ENCODE assay signal across 24 cellular contexts in genomic region chr1:245207056-245207638, GRCh38.
"Had no signal": no experiment of that assay in that cellular context is flagged by ENCODE, and none has a peak within 500 bp of the region (broad histone marks: within the 10 kb centered on the region; RNA-seq: fewer than 3 reads in every experiment).

No MANE protein-coding gene starts in this region.

- ATAC-seq: activated CD8-positive, alpha-beta T cell treated with anti-CD3 and anti-CD28 coated beads, Interleukin-2, amount 10 ng/mL, durations not matched to agents 7 days and 5 days; PC-3; WTC11 had no signal

- H3K4me3 ChIP-seq: coronary artery had no signal

- FAIRE-seq: RCC 7860 had no signal

- DNase-seq: activated CD4-positive, alpha-beta T cell treated with anti-CD3 and anti-CD28 coated beads for 48 hours; activated CD4-positive, alpha-beta T cell treated with anti-CD3 and anti-CD28 coated beads, Interleukin-2, amount 50 U/mL, for 4 hours; activated CD4-positive, CD25-positive, alpha-beta regulatory T cell treated with anti-CD3 and anti-CD28 coated beads, Interleukin-2, amount 50 U/mL, for 72 hours; activated CD8-positive, alpha-beta T cell treated with anti-CD3 and anti-CD28 coated beads, Interleukin-2, amount 10 ng/mL, durations not matched to agents 7 days and 5 days; activated effector memory CD4-positive, alpha-beta T cell treated with anti-CD3 and anti-CD28 coated beads, Interleukin-2, amount 50 U/mL, for 16 hours; activated naive CD4-positive, alpha-beta T cell treated with anti-CD3 and anti-CD28 coated beads for 36 hours; activated T-cell treated with anti-CD3 and anti-CD28 coated beads, Interleukin-2, amount 50 U/mL, for 24 hours; amygdala; NCI-H1048; NCI-H146; NCI-H1930; NCI-H2107; NCI-H2171 treated with DMSO at 0.1 percent for 48 hours; NCI-H345; NCI-H510A; NCI-H526 treated with DMSO at 0.1 percent for 48 hours; NK-92 treated with Interleukin-12 subunit alpha and Interleukin-12 subunit beta, amount 100 ng/mL, for 24 hours; PC-3; SHP77 had no signal

- H3K27ac ChIP-seq: coronary artery had no signal

- H3K27me3 Mint-ChIP-seq: activated T-cell treated with anti-CD3 and anti-CD28 coated beads, Interleukin-2, amount 50 U/mL, for 24 hours had no signal

- H3K27ac Mint-ChIP-seq: activated CD8-positive, alpha-beta T cell treated with anti-CD3 and anti-CD28 coated beads, Interleukin-2, amount 10 ng/mL, durations not matched to agents 7 days and 5 days; activated naive CD4-positive, alpha-beta T cell treated with anti-CD3 and anti-CD28 coated beads for 36 hours; activated naive CD8-positive, alpha-beta T cell; activated T-cell treated with anti-CD3 and anti-CD28 coated beads, Interleukin-2, amount 50 U/mL, for 24 hours; T-helper 1 cell treated with Interleukin-12 subunit alpha and Interleukin-12 subunit beta and Interleukin-4 antibody, amounts not matched to agents 30 μg/mL and 1 μg/mL, for 36 hours; WTC11 had no signal

- H3K36me3 Mint-ChIP-seq: activated naive CD8-positive, alpha-beta T cell had no signal

- H3K4me3 Mint-ChIP-seq: activated CD8-positive, alpha-beta T cell treated with anti-CD3 and anti-CD28 coated beads, Interleukin-2, amount 10 ng/mL, durations not matched to agents 7 days and 5 days; activated naive CD4-positive, alpha-beta T cell treated with anti-CD3 and anti-CD28 coated beads for 36 hours; activated naive CD8-positive, alpha-beta T cell; activated T-cell treated with anti-CD3 and anti-CD28 coated beads, Interleukin-2, amount 50 U/mL, for 24 hours; T-helper 1 cell treated with Interleukin-12 subunit alpha and Interleukin-12 subunit beta and Interleukin-4 antibody, amounts not matched to agents 30 μg/mL and 1 μg/mL, for 36 hours; WTC11 had no signal
